Comparison of ENCODE assay signal across 28 cellular contexts in genomic region chr2:68589963-68590362, GRCh38. TPM values are rescaled to one million over a fixed set of nuclear protein-coding genes. Genes with fewer than 3 reads are reported as not detected.
"Had no signal": no experiment of that assay in that cellular context is flagged by ENCODE, and none has a peak within 500 bp of the region (broad histone marks: within the 10 kb centered on the region; RNA-seq: fewer than 3 reads in every experiment).

No MANE protein-coding gene starts in this region.

- H3K4me1 ChIP-seq: Peyer's patch, SJSA1 had no signal

- H3K4me3 ChIP-seq: cardiac muscle cell, Peyer's patch, SJSA1 had no signal

- FAIRE-seq: astrocyte had no signal

- ATAC-seq: activated CD8-positive, alpha-beta memory T cell treated with anti-CD3 and anti-CD28 coated beads, Interleukin-2, amount 10 ng/mL, durations not matched to agents 7 days and 5 days; activated naive CD4-positive, alpha-beta T cell treated with anti-CD3 and anti-CD28 coated beads, Interleukin-2, amount 50 U/mL, for 72 hours; activated naive CD8-positive, alpha-beta T cell treated with anti-CD3 and anti-CD28 coated beads, Interleukin-2, amount 50 U/mL, for 24 hours; T-helper 17 cell; WTC11 had no signal

- H3K27me3 ChIP-seq: cardiac muscle cell, Peyer's patch, SJSA1 had no signal

- H3K36me3 ChIP-seq: cardiac muscle cell, Peyer's patch, SJSA1 had no signal

- H3K27ac ChIP-seq: cardiac muscle cell, KMS-11, Peyer's patch, SJSA1 had no signal

- H3K9ac ChIP-seq: KMS-11 had no signal

- DNase-seq: activated CD4-positive, alpha-beta T cell treated with anti-CD3 and anti-CD28 coated beads for 48 hours; activated CD4-positive, alpha-beta T cell treated with anti-CD3 and anti-CD28 coated beads, Interleukin-2, amount 50 U/mL, for 48 hours; activated CD4-positive, CD25-positive, alpha-beta regulatory T cell treated with anti-CD3 and anti-CD28 coated beads, Interleukin-2, amount 50 U/mL, for 72 hours; activated CD8-positive, alpha-beta memory T cell treated with anti-CD3 and anti-CD28 coated beads, Interleukin-2, amount 10 ng/mL, durations not matched to agents 7 days and 5 days; activated effector memory CD4-positive, alpha-beta T cell treated with Interleukin-2 at 50 U/mL for 16 hours; activated naive CD4-positive, alpha-beta T cell; activated naive CD8-positive, alpha-beta T cell treated with anti-CD3 and anti-CD28 coated beads, Interleukin-2, amount 50 U/mL, for 24 hours; activated T-cell treated with anti-CD3 and anti-CD28 coated beads, Interleukin-2, amount 50 U/mL, for 24 hours; amygdala; MM.1S; NCI-H1105; NCI-H1436; NCI-H1694 treated with DMSO at 0.1 percent for 48 hours; NCI-H2029 treated with DMSO at 0.1 percent for 48 hours; NCI-H2171 treated with DMSO at 0.1 percent for 48 hours; NCI-H345; NCI-H510A; NK-92 treated with Interleukin-12 subunit alpha and Interleukin-12 subunit beta, amount 100 ng/mL, for 24 hours; Peyer's patch; SHP77; T-helper 17 cell; T-helper 9 cell had no signal

- H3K4me2 ChIP-seq: KMS-11 had no signal

- H3K9me3 ChIP-seq: Peyer's patch, SJSA1 had no signal

RNA-seq across cellular contexts. Expression of gene PROKR1, which starts 53.4 kb away (rescaled TPM):
- polyA plus RNA-seq: cardiac muscle cell had no signal
